28 cellular contexts compared by ENCODE assay signal in the genomic region with DNA sequence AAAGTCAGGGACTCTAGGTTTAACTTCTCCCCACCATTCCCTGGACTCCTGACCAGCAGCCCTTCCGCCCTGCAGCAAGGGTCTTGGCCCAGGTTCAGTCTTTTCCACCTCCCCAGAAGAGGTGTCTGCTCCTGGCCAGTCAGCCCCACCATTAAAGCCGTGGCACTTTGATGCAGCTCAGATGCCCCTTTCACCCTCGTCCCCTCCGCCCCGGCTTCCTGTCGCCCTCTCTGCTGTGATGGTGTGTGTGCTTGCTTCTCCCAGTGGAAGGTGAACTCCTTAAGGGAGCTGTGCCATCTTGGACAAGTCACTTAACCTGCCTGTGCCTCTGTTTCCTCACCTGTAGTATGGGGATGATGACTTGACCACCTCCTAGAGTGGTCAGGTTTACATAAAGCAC. TPM values are rescaled to one million over a fixed set of nuclear protein-coding genes. Genes with fewer than 3 reads are reported as not detected.
"Had no signal": no experiment of that assay in that cellular context is flagged by ENCODE, and none has a peak within 500 bp of the region (broad histone marks: within the 10 kb centered on the region; RNA-seq: fewer than 3 reads in every experiment).

No MANE protein-coding gene starts in this region.

- H3K9me3 ChIP-seq: adrenal gland, body of pancreas had no signal

- H3K27ac ChIP-seq: adrenal gland, body of pancreas, coronary artery, dorsolateral prefrontal cortex, WERI-Rb-1 had no signal

- H3K4me3 ChIP-seq: adrenal gland, body of pancreas, coronary artery, dorsolateral prefrontal cortex had no signal

- H3K36me3 ChIP-seq: adrenal gland, WERI-Rb-1 had no signal

- H3K4me1 ChIP-seq: adrenal gland, body of pancreas had no signal

- ATAC-seq: activated CD4-positive, CD25-positive, alpha-beta regulatory T cell treated with anti-CD3 and anti-CD28 coated beads, Interleukin-2, amount 50 U/mL, for 24 hours; activated CD8-positive, alpha-beta T cell treated with anti-CD3 and anti-CD28 coated beads for 36 hours; activated naive CD8-positive, alpha-beta T cell treated with anti-CD3 and anti-CD28 coated beads, Interleukin-2, amount 50 U/mL, for 24 hours; activated T-cell treated with anti-CD3 and anti-CD28 coated beads, Interleukin-2, amount 50 U/mL, for 72 hours; body of pancreas; esophagus mucosa; T-helper 17 cell had no signal

- H3K27me3 ChIP-seq: adrenal gland, body of pancreas, dorsolateral prefrontal cortex had no signal

- DNase-seq: activated B cell treated with CpG ODN at 0.5 μM for 24 hours; activated CD4-positive, alpha-beta T cell treated with anti-CD3 and anti-CD28 coated beads for 48 hours; activated CD4-positive, alpha-beta T cell treated with anti-CD3 and anti-CD28 coated beads, Interleukin-2, amount 50 U/mL, for 1 hour; activated CD4-positive, alpha-beta T cell treated with anti-CD3 and anti-CD28 coated beads, Interleukin-2, amount 50 U/mL, for 48 hours; activated CD8-positive, alpha-beta memory T cell treated with anti-CD3 and anti-CD28 coated beads for 24 hours; activated CD8-positive, alpha-beta T cell treated with anti-CD3 and anti-CD28 coated beads for 36 hours; activated naive CD4-positive, alpha-beta T cell treated with anti-CD3 and anti-CD28 coated beads for 36 hours; activated naive CD8-positive, alpha-beta T cell treated with anti-CD3 and anti-CD28 coated beads for 36 hours; activated naive CD8-positive, alpha-beta T cell treated with anti-CD3 and anti-CD28 coated beads, Interleukin-2, amount 50 U/mL, for 24 hours; activated T-cell treated with anti-CD3 and anti-CD28 coated beads, Interleukin-2, amount 50 U/mL, for 72 hours; adrenal gland; amygdala; aorta; body of pancreas; central memory CD4-positive, alpha-beta T cell; cerebellar nuclear complex; dorsolateral prefrontal cortex; effector memory CD4-positive, alpha-beta T cell; endodermal cell; foreskin fibroblast; T-helper 1 cell; T-helper 17 cell; T1000; WERI-Rb-1 had no signal

RNA-seq across cellular contexts. Expression of gene MROH7, which starts 56.3 kb away (rescaled TPM):
- total RNA-seq: activated B cell treated with CpG ODN at 0.5 μM for 24 hours, epithelial cell of proximal tubule had no signal
